ENCODE assay signal across 28 cellular contexts in the genomic region with DNA sequence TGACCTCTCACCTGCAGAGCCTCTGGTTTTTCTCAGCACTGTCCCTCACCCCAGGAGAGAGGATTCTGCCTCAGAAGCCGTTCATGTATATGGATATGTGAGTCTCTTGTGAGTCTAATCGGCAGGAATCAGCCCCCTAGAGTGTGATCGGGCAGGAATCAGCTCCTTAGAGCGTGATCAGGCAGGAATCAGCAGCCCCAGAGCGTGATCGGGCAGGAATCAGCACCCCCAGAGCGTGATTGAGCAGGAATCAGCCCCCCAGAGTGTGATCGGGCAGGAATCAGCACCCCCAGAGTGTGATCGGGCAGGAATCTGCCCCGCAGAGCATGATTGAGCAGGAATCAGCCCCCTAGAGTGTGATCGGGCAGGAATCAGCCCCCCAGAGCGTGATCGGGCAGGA.
"Had no signal": no experiment of that assay in that cellular context is flagged by ENCODE, and none has a peak within 500 bp of the region (broad histone marks: within the 10 kb centered on the region; RNA-seq: fewer than 3 reads in every experiment).

No MANE protein-coding gene starts in this region.

- H3K4me3 ChIP-seq: left lung, lung, pancreas, skin epidermis, tibial artery had no signal

- H3K9me3 Mint-ChIP-seq: activated naive CD4-positive, alpha-beta T cell treated with anti-CD3 and anti-CD28 coated beads, Interleukin-2, amount 50 U/mL, for 72 hours; activated T-helper 1 cell treated with anti-CD3 and anti-CD28 coated beads, Interleukin-12 subunit alpha, Interleukin-12 subunit beta, Interleukin-2, Interleukin-4 antibody, amounts not matched to agents 30 ng/mL and 10 ng/mL and 1 ng/mL, durations not matched to agents 14 hours and 24 hours and 36 hours; natural killer cell; stimulated activated naive CD8-positive, alpha-beta T cell treated with anti-CD3 and anti-CD28 coated beads, Interleukin-15, Interleukin-2, amounts not matched to agents 100 ng/mL and 50 ng/mL, for 24 hours; T-helper 2 cell treated with Interferon-gamma antibody and Interleukin-4, amounts not matched to agents 5 μg/mL and 100 μg/mL, for 36 hours had no signal

- H3K4me3 Mint-ChIP-seq: activated CD8-positive, alpha-beta T cell treated with anti-CD3 and anti-CD28 coated beads, Interleukin-2, amount 10 ng/mL, durations not matched to agents 7 days and 5 days; activated T-helper 1 cell treated with anti-CD3 and anti-CD28 coated beads, Interleukin-12 subunit alpha, Interleukin-12 subunit beta, Interleukin-2, Interleukin-4 antibody, amounts not matched to agents 30 ng/mL and 10 ng/mL and 1 ng/mL, durations not matched to agents 14 hours and 24 hours and 36 hours; mesothelial cell of epicardium; natural killer cell; stimulated activated naive CD8-positive, alpha-beta T cell treated with anti-CD3 and anti-CD28 coated beads, Interleukin-15, Interleukin-2, amounts not matched to agents 100 ng/mL and 50 ng/mL, for 24 hours; T-helper 2 cell treated with Interferon-gamma antibody and Interleukin-4, amounts not matched to agents 5 μg/mL and 100 μg/mL, for 36 hours had no signal

- H3K9me3 ChIP-seq: left lung, neutrophil, pancreas, tibial artery had no signal

- H3K27me3 ChIP-seq: pancreas had no signal

- H3K36me3 Mint-ChIP-seq: activated naive CD4-positive, alpha-beta T cell treated with anti-CD3 and anti-CD28 coated beads, Interleukin-2, amount 50 U/mL, for 72 hours; mesothelial cell of epicardium; natural killer cell had no signal

- H3K27ac Mint-ChIP-seq: activated CD8-positive, alpha-beta T cell treated with anti-CD3 and anti-CD28 coated beads, Interleukin-2, amount 10 ng/mL, durations not matched to agents 7 days and 5 days; activated naive CD4-positive, alpha-beta T cell treated with anti-CD3 and anti-CD28 coated beads, Interleukin-2, amount 50 U/mL, for 72 hours; activated T-helper 1 cell treated with anti-CD3 and anti-CD28 coated beads, Interleukin-12 subunit alpha, Interleukin-12 subunit beta, Interleukin-2, Interleukin-4 antibody, amounts not matched to agents 30 ng/mL and 10 ng/mL and 1 ng/mL, durations not matched to agents 14 hours and 24 hours and 36 hours; mesothelial cell of epicardium; natural killer cell; stimulated activated naive CD8-positive, alpha-beta T cell treated with anti-CD3 and anti-CD28 coated beads, Interleukin-15, Interleukin-2, amounts not matched to agents 100 ng/mL and 50 ng/mL, for 24 hours; T-helper 2 cell treated with Interferon-gamma antibody and Interleukin-4, amounts not matched to agents 5 μg/mL and 100 μg/mL, for 36 hours had no signal

- ATAC-seq: activated CD8-positive, alpha-beta T cell treated with anti-CD3 and anti-CD28 coated beads, Interleukin-2, amount 10 ng/mL, durations not matched to agents 7 days and 5 days; activated naive CD4-positive, alpha-beta T cell treated with anti-CD3 and anti-CD28 coated beads, Interleukin-2, amount 50 U/mL, for 72 hours; left lung; natural killer cell; pancreas; right cardiac atrium had no signal

- H3K4me1 Mint-ChIP-seq: mesothelial cell of epicardium had no signal

- H3K27ac ChIP-seq: brain microvascular endothelial cell, left lung, neutrophil, pancreas, skin epidermis, tibial artery, WERI-Rb-1 had no signal

- H3K4me1 ChIP-seq: left lung, tibial artery had no signal

- DNase-seq: activated CD4-positive, alpha-beta T cell treated with anti-CD3 and anti-CD28 coated beads for 1 hour; activated CD4-positive, alpha-beta T cell treated with anti-CD3 and anti-CD28 coated beads, Interleukin-2, amount 50 U/mL, for 1 hour; activated CD8-positive, alpha-beta T cell treated with anti-CD3 and anti-CD28 coated beads, Interleukin-2, amount 10 ng/mL, durations not matched to agents 7 days and 5 days; activated gamma-delta T cell; aorta; brain microvascular endothelial cell; caudate nucleus; dermis blood vessel endothelial cell; effector CD8-positive, alpha-beta T cell; foreskin melanocyte; hippocampal formation; kidney glomerular epithelial cell; left lung; natural killer cell; pancreas; right cardiac atrium; stimulated activated CD4-positive, alpha-beta T cell treated with anti-CD3 and anti-CD28 coated beads, Interleukin-1b, Interleukin-23, amount 100 ng/mL, for 48 hours; substantia nigra; tibial artery; WERI-Rb-1 had no signal

- H3K36me3 ChIP-seq: brain microvascular endothelial cell, left lung, neutrophil, pancreas, tibial artery, WERI-Rb-1 had no signal
